8 cellular contexts compared by ENCODE assay signal in the genomic region with DNA sequence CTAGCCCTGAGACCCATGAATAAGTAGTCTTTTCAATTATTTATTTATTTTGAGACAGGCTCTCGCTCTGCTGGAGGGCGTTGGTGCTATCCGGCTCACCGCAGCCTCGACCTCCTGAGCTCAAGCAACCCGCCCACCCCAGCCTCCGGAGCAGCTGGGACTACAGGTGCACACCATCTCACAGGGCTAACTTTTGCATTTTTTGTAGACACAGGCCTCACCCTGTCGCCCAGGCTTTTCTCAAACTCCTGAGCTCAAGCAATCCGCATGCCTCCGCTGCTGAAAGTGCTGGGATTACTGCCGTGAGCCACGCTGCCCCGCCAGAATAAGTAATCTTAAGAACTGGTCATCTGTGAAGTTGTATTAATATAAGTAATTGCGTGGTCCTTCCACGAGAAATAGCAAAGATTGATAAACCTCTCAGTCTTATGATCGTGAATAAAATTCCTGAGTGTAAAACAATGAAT. TPM values are rescaled to one million over a fixed set of nuclear protein-coding genes. Genes with fewer than 3 reads are reported as not detected.
DNase-seq lines count a peak whose midpoint lies in the region; ATAC-seq and TF ChIP-seq lines count a peak whose summit lies in the region.

No MANE protein-coding gene starts in this region.

- TF ChIP-seq CTCF in CD4-positive, alpha-beta T cell (IDR thresholded peaks at IDR 0.05) = no peak
- TF ChIP-seq CTCF in PC-3 (conservative IDR thresholded peaks at IDR 0.05; ENCODE audit: low read depth, low read length) (no peak), mammary epithelial cell (conservative IDR thresholded peaks at IDR 0.05 in 1 of 2, IDR thresholded peaks at IDR 0.05 in 1 of 2; ENCODE audit: extremely low read depth in 1 of 2, insufficient read depth in 1 of 2, low read depth in 1 of 2, low read length in 2 of 2) (no peak), natural killer cell (IDR thresholded peaks at IDR 0.05) (no peak)

- ATAC-seq in CD4-positive, alpha-beta T cell (ENCODE audit: poor library complexity) = no peak
- ATAC-seq in PC-3 = no peak; the same call in 1 of the 2 replicates
- ATAC-seq in natural killer cell = no peak
- no peak for ATAC-seq in HG03095 (IDR thresholded peaks at IDR 0.05; ENCODE audit: unreplicated experiment)
- no peak for ATAC-seq in GM19395 (IDR thresholded peaks at IDR 0.05; ENCODE audit: unreplicated experiment)

- DNase-seq in CD4-positive, alpha-beta T cell = peak in 3 of 10 experiments; percentile 25 to 37 (median 32)
- peak; percentile 64 for DNase-seq in PC-3
- no peak for DNase-seq in mammary epithelial cell
- peak; percentile 21 for DNase-seq in natural killer cell
- no peak for DNase-seq in activated CD4-positive, CD25-positive, alpha-beta regulatory T cell treated with anti-CD3 and anti-CD28 coated beads, Interleukin-2, amount 50 U/mL, for 72 hours
- DNase-seq in AG08396 (ENCODE audit: low spot score) = no peak

- CTCF ChIA-PET in CD4-positive, alpha-beta T cell (lab: Charles Lee) = interaction anchor here (0.6 to 8.2 kb wide), 14 partner anchors 10 to 130 kb away, joined by 3 to 179 read pairs (median 5); no protein-coding TSS in a partner anchor
- CTCF ChIA-PET in PC-3 (lab: Charles Lee) (interaction anchor here (0.7 to 3.3 kb wide), 5 partner anchors 20 to 130 kb away, joined by 3 to 20 read pairs (median 6); no protein-coding TSS in a partner anchor), mammary epithelial cell (lab: Charles Lee; ENCODE audit: low non-redundant PET) (no interaction called here)

- no peaks in the 10 kb centered on the region for H4K20me1 ChIP-seq in PC-3 (ENCODE audit: low read length)
- H4K20me1 ChIP-seq in mammary epithelial cell (ENCODE audit: insufficient read depth, low read length) = no peaks in the 10 kb centered on the region

- whole genome bisulfite sequencing in mammary epithelial cell (ENCODE audit: low coverage, missing lambda C conversion rate) = 77% methylated on average over 15 of the region's 16 CpGs

- H2AFZ ChIP-seq in PC-3 (ENCODE audit: low read length) (peak overlapping the region; percentile 60), mammary epithelial cell (ENCODE audit: low read depth, low read length) (peak overlapping the region; percentile 70)

- intact Hi-C loops in CD4-positive, alpha-beta T cell (cut with DNase I, micrococcal nuclease) = loop anchor here (1.0 to 2.0 kb wide), 4 partner anchors 44 to 126 kb away; no protein-coding TSS in a partner anchor
- intact Hi-C loops in PC-3 (cut with micrococcal nuclease) (no loop called here), mammary epithelial cell (cut with micrococcal nuclease) (no loop called here), natural killer cell (cut with micrococcal nuclease) (loop anchor here (2.0 kb wide), 1 partner anchor 66 kb away; no protein-coding TSS in a partner anchor)

- H3K27ac ChIP-seq in CD4-positive, alpha-beta T cell (ENCODE audit: low read depth, low read length) = peak overlapping the region; percentile 81
- peak overlapping the region; percentile 90 for H3K27ac ChIP-seq in PC-3 (ENCODE audit: low read length)
- no peak overlapping the region for H3K27ac ChIP-seq in mammary epithelial cell (ENCODE audit: insufficient read depth, low read depth, low read length)

- no peaks in the 10 kb centered on the region for H3K27me3 Mint-ChIP-seq in CD4-positive, alpha-beta T cell
- no peaks in the 10 kb centered on the region for H3K27me3 Mint-ChIP-seq in natural killer cell (ENCODE audit: low read depth in 2 of 2)

- H3K4me3 Mint-ChIP-seq in CD4-positive, alpha-beta T cell = peak overlapping the region; percentile 91
- peak overlapping the region; percentile 93 for H3K4me3 Mint-ChIP-seq in natural killer cell

- no peaks in the 10 kb centered on the region for H3K9me3 Mint-ChIP-seq in CD4-positive, alpha-beta T cell
- H3K9me3 Mint-ChIP-seq in natural killer cell = no peaks in the 10 kb centered on the region

- peak overlapping the region; percentile 96 for H3K4me2 ChIP-seq in PC-3 (ENCODE audit: low read length)
- H3K4me2 ChIP-seq in mammary epithelial cell (ENCODE audit: insufficient read depth, low read depth, low read length) = peak overlapping the region; percentile 72

- POLR2A ChIA-PET in CD4-positive, alpha-beta T cell (lab: Charles Lee) = interaction anchor here (1.3 to 9.8 kb wide), 14 partner anchors 8 to 1135 kb away, joined by 3 to 1378 read pairs (median 132); a partner anchor contains a TSS
- POLR2A ChIA-PET in PC-3 (lab: Charles Lee; ENCODE audit: unreplicated experiment) = interaction anchor here (0.6 to 1.4 kb wide), 5 partner anchors 18 to 42 kb away, joined by 3 to 9 read pairs (median 5); no protein-coding TSS in a partner anchor

- H3K36me3 ChIP-seq in PC-3 (ENCODE audit: low read depth, low read length) (no peaks in the 10 kb centered on the region), mammary epithelial cell (ENCODE audit: insufficient read depth, low read length) (no peaks in the 10 kb centered on the region)

- no peaks in the 10 kb centered on the region for H3K9me3 ChIP-seq in CD4-positive, alpha-beta T cell (ENCODE audit: control insufficient read depth, low read length)
- H3K9me3 ChIP-seq in PC-3 (ENCODE audit: low read length) = no peaks in the 10 kb centered on the region
- H3K9me3 ChIP-seq in mammary epithelial cell (replicated peaks; ENCODE audit: insufficient read depth, low read length) = peaks cover 16% of the 10 kb centered on the region

- dilution Hi-C loops in mammary epithelial cell (cut with HindIII; ENCODE audit: low sequenced_read_pairs) = no loop called here

- H3F3A ChIP-seq in PC-3 (ENCODE audit: low read length, unreplicated experiment) = peaks cover 7% of the 10 kb centered on the region

- H3K4me3 ChIP-seq in PC-3 (ENCODE audit: low read length) (peak overlapping the region; percentile 70), mammary epithelial cell (replicated peaks in 1 of 3; ENCODE audit: insufficient read depth in 1 of 3, low read depth in 2 of 3, low read length in 3 of 3) (peak overlapping the region in 2 of 3 experiments; percentile 42 to 55)

- H3K27me3 ChIP-seq in CD4-positive, alpha-beta T cell (ENCODE audit: control insufficient read depth, insufficient read depth, low read length) = no peaks in the 10 kb centered on the region
- no peaks in the 10 kb centered on the region for H3K27me3 ChIP-seq in PC-3 (ENCODE audit: low read length)
- H3K27me3 ChIP-seq in mammary epithelial cell (ENCODE audit: insufficient read depth, low read length) = no peaks in the 10 kb centered on the region

- H3K36me3 Mint-ChIP-seq in CD4-positive, alpha-beta T cell (ENCODE audit: low read depth) = peaks cover 50% of the 10 kb centered on the region
- no peaks in the 10 kb centered on the region for H3K36me3 Mint-ChIP-seq in natural killer cell

- peaks cover 96% of the 10 kb centered on the region for H3K79me2 ChIP-seq in PC-3 (ENCODE audit: low read length)
- H3K79me2 ChIP-seq in mammary epithelial cell (ENCODE audit: insufficient read depth, low read length) = peaks cover 46% of the 10 kb centered on the region

- in situ Hi-C loops in mammary epithelial cell (cut with MboI; ENCODE audit: low sequenced_read_pairs in 2 of 2) = loop anchor here in 1 of 2 donors (25.0 kb wide), 1 partner anchor 126 kb away; no protein-coding TSS in a partner anchor

- no peaks in the 10 kb centered on the region for H3K9me2 ChIP-seq in PC-3 (replicated peaks; ENCODE audit: low read length)

- peaks cover 48% of the 10 kb centered on the region for H3K4me1 Mint-ChIP-seq in CD4-positive, alpha-beta T cell (ENCODE audit: low read depth)
- H3K4me1 Mint-ChIP-seq in natural killer cell = peaks cover 74 to 86% of the 10 kb centered on the region in 2 donors

- H3K27ac Mint-ChIP-seq in CD4-positive, alpha-beta T cell = peak overlapping the region; percentile 98
- peak overlapping the region; percentile 92 to 96 for H3K27ac Mint-ChIP-seq in natural killer cell

- H3K9ac ChIP-seq in PC-3 (ENCODE audit: low read length) (peak overlapping the region; percentile 88), mammary epithelial cell (ENCODE audit: insufficient read depth, low read length) (no peak overlapping the region)

- H3K4me1 ChIP-seq in PC-3 (ENCODE audit: insufficient read depth, low read length) (peaks cover 34% of the 10 kb centered on the region), mammary epithelial cell (ENCODE audit: insufficient read depth, low read length) (peaks cover 5% of the 10 kb centered on the region)

- BruUV-seq in PC-3 (replicated peaks; lab: Mats Ljungman, UMichigan) = no TSS peak
- no TSS peak for BruUV-seq in mammary epithelial cell (replicated peaks; lab: Mats Ljungman, UMichigan)

RNA-seq across cellular contexts. Expression of a gene that starts 1.6 kb away (rescaled TPM):
- 10 to 100 TPM; 45.6 to 48.9 TPM for total RNA-seq in CD4-positive, alpha-beta T cell
- total RNA-seq in PC-3 (2014; rRNA removed) (4.8 and 8.9 TPM in 2 replicates), mammary epithelial cell (1 to 10 TPM; 2.2 TPM), natural killer cell (10 to 100 TPM; 34.3 to 55.2 (median 38.0) TPM)
- 0.07 TPM for polyA plus RNA-seq in mammary epithelial cell
- not detected for polyA minus RNA-seq in mammary epithelial cell

Comparison
In these comparisons a context has a peak if more than half of its experiments do, and no peak if none do; other contexts are left out.
1. DNase-seq: peak in PC-3 (single experiment) and natural killer cell (single experiment); none in mammary epithelial cell (single experiment), activated CD4-positive, CD25-positive, alpha-beta regulatory T cell treated with anti-CD3 and anti-CD28 coated beads, Interleukin-2, amount 50 U/mL, for 72 hours (single experiment) and AG08396 (single experiment).
2. intact Hi-C loops: an anchor here in CD4-positive, alpha-beta T cell (1.0 to 2.0 kb wide) and natural killer cell (2.0 kb wide); none called in PC-3 and mammary epithelial cell.